ENCODE assay signal across 18 cellular contexts in genomic region chr5:76746677-76747076, GRCh38. TPM values are rescaled to one million over a fixed set of nuclear protein-coding genes. Genes with fewer than 3 reads are reported as not detected.
A peak's percentile ranks its signal among the peaks of the same experiment; 100 is the strongest.
DNase-seq lines count a peak whose midpoint lies in the region; ATAC-seq, FAIRE-seq and TF ChIP-seq lines count a peak whose summit lies in the region.
"Had no signal": no experiment of that assay in that cellular context is flagged by ENCODE, and none has a peak within 500 bp of the region (broad histone marks: within the 10 kb centered on the region; RNA-seq: fewer than 3 reads in every experiment).

No MANE protein-coding gene starts in this region.

- no peak overlapping the region for H3K27ac ChIP-seq in OCI-LY7 (ENCODE audit: low read depth, low read length, poor library complexity, severe bottlenecking)
- no peak overlapping the region for H3K27ac ChIP-seq in GM23248

- WGBS in GM23248 (ENCODE audit: low coverage in 1 of 2, low lambda C conversion rate in 2 of 2, missing lambda C conversion rate in 2 of 2), 2 experiments = 82 to 87% methylated on average over 2 of the region's 2 CpGs

- no peaks in the 10 kb centered on the region for H4K20me1 ChIP-seq in OCI-LY7 (ENCODE audit: insufficient read depth, low read length)
- H4K20me1 ChIP-seq in GM23248 (ENCODE audit: insufficient read depth) = no peaks in the 10 kb centered on the region

- no peak overlapping the region for H3K4me3 ChIP-seq in OCI-LY7 (ENCODE audit: low read depth, low read length, poor library complexity, severe bottlenecking)
- H3K4me3 ChIP-seq in epithelial cell of proximal tubule (ENCODE audit: low read depth, low read length) = no peak overlapping the region
- H3K4me3 ChIP-seq in retinal pigment epithelial cell (ENCODE audit: low read length) = no peak overlapping the region
- no peak overlapping the region for H3K4me3 ChIP-seq in GM23248
- H3K4me3 ChIP-seq: K562 had no signal

- DNase-seq in OCI-LY7 (ENCODE audit: low spot score) (no peak), epithelial cell of proximal tubule (ENCODE audit: low read depth) (no peak), retinal pigment epithelial cell (ENCODE audit: low read depth) (no peak), GM23248 (no peak), NCI-H2029 (lab: John Stamatoyannopoulos, UW) (no peak)
- DNase-seq: COR-L47, DMS53, HCEC 1CT, NCI-H1417 treated with DMSO at 0.1 percent for 48 hours, NCI-H2029 treated with DMSO at 0.1 percent for 48 hours, NCI-H2171 treated with DMSO at 0.1 percent for 48 hours, NCI-H446 treated with DMSO at 0.1 percent for 48 hours, NCI-H748 treated with DMSO at 0.1 percent for 48 hours, SHP77 treated with DMSO at 0.1 percent for 48 hours had no signal

- intact Hi-C loops in OCI-LY7 (cut with micrococcal nuclease; ENCODE audit: unreplicated experiment) = no loop called here

- H3K79me2 ChIP-seq in OCI-LY7 (ENCODE audit: insufficient read depth, low read depth, low read length) (no peaks in the 10 kb centered on the region), GM23248 (ENCODE audit: insufficient read depth) (no peaks in the 10 kb centered on the region)

- POLR2A ChIA-PET in OCI-LY7 (lab: Charles Lee) = interaction anchor here (0.9 kb wide), 1 partner anchor 23 kb away, joined by 4 read pairs; no protein-coding TSS in a partner anchor

- no peaks in the 10 kb centered on the region for H3K9me2 ChIP-seq in OCI-LY7 (ENCODE audit: insufficient read depth, low read length)
- no peaks in the 10 kb centered on the region for H3K9me2 ChIP-seq in GM23248 (ENCODE audit: insufficient read depth)

- H3K36me3 ChIP-seq in OCI-LY7 (ENCODE audit: insufficient read depth, low read length) (no peaks in the 10 kb centered on the region), GM23248 (ENCODE audit: low read depth) (no peaks in the 10 kb centered on the region)

- TF ChIP-seq CTCF in OCI-LY7 (conservative IDR thresholded peaks at IDR 0.05; ENCODE audit: low read length) (peak; percentile 53), epithelial cell of proximal tubule (conservative IDR thresholded peaks at IDR 0.05; ENCODE audit: low read depth, low read length) (peak; percentile 14), retinal pigment epithelial cell (conservative IDR thresholded peaks at IDR 0.05; ENCODE audit: low read depth, low read length) (peak; percentile 16)

- H3K4me1 ChIP-seq in OCI-LY7 (ENCODE audit: insufficient read depth, low read length, poor library complexity, severe bottlenecking) (no peaks in the 10 kb centered on the region), GM23248 (ENCODE audit: insufficient read depth) (no peaks in the 10 kb centered on the region)

- H2AFZ ChIP-seq in OCI-LY7 (ENCODE audit: low read length) (no peak overlapping the region), GM23248 (no peak overlapping the region)

- H3K4me2 ChIP-seq in OCI-LY7 (ENCODE audit: low read length) = no peak overlapping the region
- H3K4me2 ChIP-seq in GM23248 (ENCODE audit: unreplicated experiment) = no peak overlapping the region

- H3K9ac ChIP-seq in GM23248 = no peak overlapping the region

- BruUV-seq in OCI-LY7 (replicated peaks; lab: Mats Ljungman, UMichigan) = no TSS peak

- FAIRE-seq in G401.6 (lab: Jason Lieb, UNC) = peak; percentile 74
- FAIRE-seq: K562, RCC 7860 had no signal

- no peaks in the 10 kb centered on the region for H3K9me3 ChIP-seq in OCI-LY7 (ENCODE audit: low read length)
- no peaks in the 10 kb centered on the region for H3K9me3 ChIP-seq in GM23248 (ENCODE audit: low read depth)

- CTCF ChIA-PET in OCI-LY7 (lab: Charles Lee; ENCODE audit: unreplicated experiment) = no interaction called here

- H3F3A ChIP-seq in GM23248 (ENCODE audit: insufficient read depth) = 0 out of 2 replicates have a peak, but pooled peaks cover 4% of the 10 kb centered on the region

- ATAC-seq in HG03039 (IDR thresholded peaks at IDR 0.05; ENCODE audit: unreplicated experiment) = no peak
- ATAC-seq: K562 had no signal

- H3K27me3 ChIP-seq in GM23248 (replicated peaks; ENCODE audit: insufficient read depth) = no peaks in the 10 kb centered on the region

- in situ Hi-C loops in GM23248 (cut with MboI) = no loop called here

RNA-seq across cellular contexts. Expression of gene F2R, which starts 30.8 kb away (rescaled TPM):
- not detected in 2 replicates for total RNA-seq in OCI-LY7 (2014; rRNA removed; shearing (Covaris generic))
- 0.08 and 0.09 TPM in 2 replicates for total RNA-seq in OCI-LY7 (2022)
- 41.4 and 46.7 TPM in 2 replicates for total RNA-seq in epithelial cell of proximal tubule
- 3.7 and 5.3 TPM in 2 replicates for total RNA-seq in GM23248 (2014; rRNA removed; shearing (Covaris generic))
- polyA plus RNA-seq in GM23248 (2016; fragmentation: Nextera tagmentation; extraction: Ambion mirVana) = 4.4 and 4.6 TPM in 2 replicates
